ENCODE assay signal across 13 cellular contexts in genomic region chr11:69892986-69893555, GRCh38.
DNase-seq lines count a peak whose midpoint lies in the region; ATAC-seq and TF ChIP-seq lines count a peak whose summit lies in the region.
"Had no signal": no experiment of that assay in that cellular context is flagged by ENCODE, and none has a peak within 500 bp of the region (broad histone marks: within the 10 kb centered on the region; RNA-seq: fewer than 3 reads in every experiment).

No MANE protein-coding gene starts in this region.

- no peak for TF ChIP-seq CTCF in breast epithelium (IDR thresholded peaks at IDR 0.05)
- TF ChIP-seq CTCF in mammary epithelial cell (conservative IDR thresholded peaks at IDR 0.05 in 1 of 2, IDR thresholded peaks at IDR 0.05 in 1 of 2; ENCODE audit: extremely low read depth in 1 of 2, insufficient read depth in 1 of 2, low read depth in 1 of 2, low read length in 2 of 2) = no peak
- TF ChIP-seq CTCF in Peyer's patch (IDR thresholded peaks at IDR 0.05) = no peak
- no peak for TF ChIP-seq CTCF in transverse colon (IDR thresholded peaks at IDR 0.05)

- peak; percentile 74 for ATAC-seq in left colon
- no peak for ATAC-seq in activated naive CD4-positive, alpha-beta T cell treated with anti-CD3 and anti-CD28 coated beads, Interleukin-2, amount 50 U/mL, for 72 hours
- no peak for ATAC-seq in HG03039 (IDR thresholded peaks at IDR 0.05; ENCODE audit: unreplicated experiment)
- ATAC-seq: stimulated activated naive B cell treated with anti-CD40 and anti-IgM and Interleukin-4, amounts not matched to agents 10 μg/mL and 1 μg/mL and 100 μg/mL, for 72 hours had no signal

- no peaks in the 10 kb centered on the region for H3K4me1 ChIP-seq in breast epithelium
- no peaks in the 10 kb centered on the region for H3K4me1 ChIP-seq in mammary epithelial cell (ENCODE audit: insufficient read depth, low read length)
- peaks cover 0 to 39% (median 7%) of the 10 kb centered on the region in 4 donors for H3K4me1 ChIP-seq in Peyer's patch
- peaks cover 14 to 34% (median 28%) of the 10 kb centered on the region in 4 donors for H3K4me1 ChIP-seq in transverse colon
- H3K4me1 ChIP-seq in effector memory CD4-positive, alpha-beta T cell (ENCODE audit: control insufficient read depth, insufficient read depth, low read length, poor library complexity, severe bottlenecking) = no peaks in the 10 kb centered on the region

- H3K27ac ChIP-seq in breast epithelium = no peak overlapping the region
- H3K27ac ChIP-seq in mammary epithelial cell (ENCODE audit: insufficient read depth, low read depth, low read length) = no peak overlapping the region
- H3K27ac ChIP-seq in Peyer's patch = peak overlapping the region in 1 of 4 donors; percentile 39
- H3K27ac ChIP-seq in transverse colon = peak overlapping the region in 3 of 4 donors; percentile 13 to 31 (median 25)
- H3K27ac ChIP-seq in effector memory CD4-positive, alpha-beta T cell (ENCODE audit: insufficient read depth, low read length, poor library complexity, severe bottlenecking) = no peak overlapping the region
- H3K27ac ChIP-seq: neural progenitor cell had no signal

- no peak overlapping the region for H3K4me2 ChIP-seq in mammary epithelial cell (ENCODE audit: insufficient read depth, low read depth, low read length)
- H3K4me2 ChIP-seq: neural progenitor cell had no signal

- intact Hi-C loops in breast epithelium (cut with DNase I; ENCODE audit: low total_unique reads) = no loop called here
- intact Hi-C loops in mammary epithelial cell (cut with micrococcal nuclease) = no loop called here
- intact Hi-C loops in left colon (cut with DNase I, micrococcal nuclease) = no loop called here
- intact Hi-C loops in transverse colon (cut with DNase I; ENCODE audit: low total_unique reads) = no loop called here

- H3K79me2 ChIP-seq in mammary epithelial cell (ENCODE audit: insufficient read depth, low read length) = no peaks in the 10 kb centered on the region

- TF ChIP-seq POLR2A in breast epithelium (IDR thresholded peaks at IDR 0.05) (no peak), Peyer's patch (IDR thresholded peaks at IDR 0.05) (no peak), transverse colon (IDR thresholded peaks at IDR 0.05) (no peak)

- no peaks in the 10 kb centered on the region for H4K20me1 ChIP-seq in mammary epithelial cell (ENCODE audit: insufficient read depth, low read length)

- TF ChIP-seq EP300 in transverse colon (IDR thresholded peaks at IDR 0.05; ENCODE audit: low read depth) = no peak

- DNase-seq in breast epithelium (ENCODE audit: low spot score in 2 of 2) (peak; percentile 47 to 74), mammary epithelial cell (no peak), Peyer's patch (peak in 2 of 3 donors; percentile 72 to 82), left colon (peak; percentile 80 to 84), transverse colon (peak; percentile 78)
- DNase-seq in effector memory CD4-positive, alpha-beta T cell = no peak
- DNase-seq in activated naive CD4-positive, alpha-beta T cell treated with anti-CD3 and anti-CD28 coated beads, Interleukin-2, amount 50 U/mL, for 72 hours (ENCODE audit: low spot score in 2 of 2) = no peak
- DNase-seq: activated CD8-positive, alpha-beta memory T cell treated with anti-CD3 and anti-CD28 coated beads for 24 hours; stimulated activated naive B cell treated with anti-CD40 and anti-IgM and Interleukin-4, amounts not matched to agents 10 μg/mL and 1 μg/mL and 100 μg/mL, for 72 hours had no signal

- in situ Hi-C loops in mammary epithelial cell (cut with MboI; ENCODE audit: low sequenced_read_pairs in 2 of 2) = loop anchor here in 1 of 2 donors (10.0 kb wide), 1 partner anchor 198 kb away; no protein-coding TSS in a partner anchor
- in situ Hi-C loops in transverse colon (cut with MboI; ENCODE audit: low pct_ligation_motif_present in 1 of 4, low pct_unique_long_range_greater_than_20kb in 1 of 4, low sequenced_read_pairs in 3 of 4) = loop anchor here in 1 of 4 donors (25.0 kb wide), 1 partner anchor 181 kb away; the partner anchor contains the start of gene FGF19

- no peaks in the 10 kb centered on the region for H3K9me3 Mint-ChIP-seq in activated naive CD4-positive, alpha-beta T cell treated with anti-CD3 and anti-CD28 coated beads, Interleukin-2, amount 50 U/mL, for 72 hours
- H3K9me3 Mint-ChIP-seq: stimulated activated naive B cell treated with anti-CD40 and anti-IgM and Interleukin-4, amounts not matched to agents 10 μg/mL and 1 μg/mL and 100 μg/mL, for 72 hours had no signal

- H3K27me3 ChIP-seq in breast epithelium = no peaks in the 10 kb centered on the region
- H3K27me3 ChIP-seq in mammary epithelial cell (ENCODE audit: insufficient read depth, low read length) = no peaks in the 10 kb centered on the region
- H3K27me3 ChIP-seq in Peyer's patch = no peaks in the 10 kb centered on the region
- H3K27me3 ChIP-seq in transverse colon = peaks cover 5% of the 10 kb centered on the region
- no peaks in the 10 kb centered on the region for H3K27me3 ChIP-seq in effector memory CD4-positive, alpha-beta T cell (replicated peaks; ENCODE audit: control insufficient read depth, insufficient read depth, low read length, poor library complexity, severe bottlenecking)

- H3K36me3 Mint-ChIP-seq in activated naive CD4-positive, alpha-beta T cell treated with anti-CD3 and anti-CD28 coated beads, Interleukin-2, amount 50 U/mL, for 72 hours = no peaks in the 10 kb centered on the region
- H3K36me3 Mint-ChIP-seq: stimulated activated naive B cell treated with anti-CD40 and anti-IgM and Interleukin-4, amounts not matched to agents 10 μg/mL and 1 μg/mL and 100 μg/mL, for 72 hours had no signal

- no peak overlapping the region for H3K9ac ChIP-seq in mammary epithelial cell (ENCODE audit: insufficient read depth, low read length)
- H3K9ac ChIP-seq: neural progenitor cell had no signal

- no peak overlapping the region for H3K27ac Mint-ChIP-seq in activated naive CD4-positive, alpha-beta T cell treated with anti-CD3 and anti-CD28 coated beads, Interleukin-2, amount 50 U/mL, for 72 hours

- H3K36me3 ChIP-seq in breast epithelium (no peaks in the 10 kb centered on the region), mammary epithelial cell (ENCODE audit: insufficient read depth, low read length) (no peaks in the 10 kb centered on the region), Peyer's patch (no peaks in the 10 kb centered on the region), transverse colon (no peaks in the 10 kb centered on the region)
- no peaks in the 10 kb centered on the region for H3K36me3 ChIP-seq in effector memory CD4-positive, alpha-beta T cell (ENCODE audit: control insufficient read depth, insufficient read depth, low read length)
- H3K36me3 ChIP-seq: neural progenitor cell had no signal

- CTCF ChIA-PET in mammary epithelial cell (lab: Charles Lee; ENCODE audit: low non-redundant PET) = interaction anchor here (0.7 kb wide), 1 partner anchor 51 kb away, joined by 3 read pairs; no protein-coding TSS in a partner anchor

- 80% methylated on average over 7 of the region's 11 CpGs for WGBS in mammary epithelial cell (ENCODE audit: low coverage, missing lambda C conversion rate)
- 30 to 57% methylated on average over 2 to 11 of the region's 11 CpGs for WGBS in transverse colon (ENCODE audit: low coverage in 1 of 2), 2 donors

- H3K9me3 ChIP-seq in breast epithelium (no peaks in the 10 kb centered on the region), mammary epithelial cell (replicated peaks; ENCODE audit: insufficient read depth, low read length) (no peaks in the 10 kb centered on the region), Peyer's patch (no peaks in the 10 kb centered on the region), transverse colon (no peaks in the 10 kb centered on the region)
- H3K9me3 ChIP-seq in effector memory CD4-positive, alpha-beta T cell (ENCODE audit: control insufficient read depth, low read length) = no peaks in the 10 kb centered on the region

- no TSS peak for BruUV-seq in mammary epithelial cell (replicated peaks; lab: Mats Ljungman, UMichigan)

- H3K4me3 ChIP-seq in breast epithelium = no peak overlapping the region
- no peak overlapping the region for H3K4me3 ChIP-seq in mammary epithelial cell (replicated peaks in 1 of 3; ENCODE audit: insufficient read depth in 1 of 3, low read depth in 2 of 3, low read length in 3 of 3)
- H3K4me3 ChIP-seq in Peyer's patch = no peak overlapping the region
- no peak overlapping the region for H3K4me3 ChIP-seq in transverse colon
- H3K4me3 ChIP-seq in effector memory CD4-positive, alpha-beta T cell (ENCODE audit: insufficient read depth, low read depth, low read length, poor library complexity, severe bottlenecking) = no peak overlapping the region
- H3K4me3 ChIP-seq: dorsolateral prefrontal cortex, lung, neural progenitor cell had no signal

- dilution Hi-C loops in mammary epithelial cell (cut with HindIII; ENCODE audit: low sequenced_read_pairs) = no loop called here

- no peak overlapping the region for H2AFZ ChIP-seq in mammary epithelial cell (ENCODE audit: low read depth, low read length)
- H2AFZ ChIP-seq: neural progenitor cell had no signal

Comparison
In these comparisons a context has a peak if more than half of its experiments do, and no peak if none do; other contexts are left out.
1. DNase-seq: peak in breast epithelium (2 of 2), Peyer's patch (2 of 3), left colon (2 of 2) and transverse colon (single experiment); none in mammary epithelial cell (single experiment), effector memory CD4-positive, alpha-beta T cell (0 of 3) and activated naive CD4-positive, alpha-beta T cell treated with anti-CD3 and anti-CD28 coated beads, Interleukin-2, amount 50 U/mL, for 72 hours (0 of 2).
2. H3K27ac ChIP-seq: peak in transverse colon (3 of 4); none in breast epithelium (0 of 2), mammary epithelial cell (single experiment) and effector memory CD4-positive, alpha-beta T cell (single experiment).